In genomic region chr12:103966736-103967135, GRCh38 we compare ENCODE assay signal across 1 cellular context.
TF ChIP-seq lines count a peak whose summit lies in the region.

No MANE protein-coding gene starts in this region.

TF ChIP-seq in IMR-90, 13 proteins besides CTCF, POLR2A, EP300 and RAD21 (continued from another document):
- TF ChIP-seq CHD1 (IDR thresholded peaks at IDR 0.05; ENCODE audit: low read depth, low read length): no peak
- no peak for TF ChIP-seq FOS (IDR thresholded peaks at IDR 0.05; ENCODE audit: low read depth, low read length)
TF ChIP-seq in IMR-90: peak in this region for 0.
